In genomic region chr16:14364112-14364385, GRCh38 we compare ENCODE assay signal across 1 cellular context.
TF ChIP-seq lines count a peak whose summit lies in the region.

No MANE protein-coding gene starts in this region.

TF ChIP-seq in HepG2, 621 proteins besides CTCF, POLR2A, EP300 and RAD21 (continued from another document):
- no peak for TF ChIP-seq NRL (CRISPR knock-in tag; IDR thresholded peaks at IDR 0.05; ENCODE audit: borderline replicate concordance)
- no peak for TF ChIP-seq ZNF580 (CRISPR knock-in tag; IDR thresholded peaks at IDR 0.05; ENCODE audit: borderline replicate concordance, low read depth)
- no peak for TF ChIP-seq ZNF781 (CRISPR knock-in tag; IDR thresholded peaks at IDR 0.05; ENCODE audit: borderline replicate concordance, not compliant biosample characterization)
- 0 out of 2 replicates have a peak, but pooled peaks have one; percentile 11 for TF ChIP-seq SMARCC2 (IDR thresholded peaks at IDR 0.05)
- TF ChIP-seq SAFB2 (CRISPR knock-in tag; IDR thresholded peaks at IDR 0.05; ENCODE audit: borderline replicate concordance, low read depth): no peak
- TF ChIP-seq MED8 (CRISPR knock-in tag; IDR thresholded peaks at IDR 0.05; ENCODE audit: insufficient replicate concordance): no peak
- no peak for TF ChIP-seq ZBTB34 (CRISPR knock-in tag; IDR thresholded peaks at IDR 0.05)
- 0 out of 2 replicates have a peak, but pooled peaks have one; percentile 18 for TF ChIP-seq ZNF33B (CRISPR knock-in tag; IDR thresholded peaks at IDR 0.05)
- no peak for TF ChIP-seq YEATS4 (CRISPR knock-in tag; IDR thresholded peaks at IDR 0.05; ENCODE audit: borderline replicate concordance)
- no peak for TF ChIP-seq RARG (CRISPR knock-in tag; IDR thresholded peaks at IDR 0.05; ENCODE audit: low read depth)
- no peak; the same call in 1 of the 2 replicates for TF ChIP-seq SSRP1 (CRISPR knock-in tag; IDR thresholded peaks at IDR 0.05)
- 0 out of 2 replicates have a peak, but pooled peaks have one; percentile 2 for TF ChIP-seq ZNF501 (CRISPR knock-in tag; IDR thresholded peaks at IDR 0.05)
- TF ChIP-seq ZNF672 (CRISPR knock-in tag; IDR thresholded peaks at IDR 0.05): no peak
- no peak for TF ChIP-seq EZH2 (conservative IDR thresholded peaks at IDR 0.05; ENCODE audit: low read depth, low read length)
- no peak for TF ChIP-seq NBN (conservative IDR thresholded peaks at IDR 0.05)
- TF ChIP-seq TRAFD1 (CRISPR knock-in tag; IDR thresholded peaks at IDR 0.05; ENCODE audit: borderline replicate concordance): no peak
- peak; percentile 29 for TF ChIP-seq ZNF18 (CRISPR knock-in tag; IDR thresholded peaks at IDR 0.05; ENCODE audit: insufficient replicate concordance)
